1 cellular context compared by ENCODE assay signal in genomic region chr4:153448003-153448731, GRCh38.
TF ChIP-seq lines count a peak whose summit lies in the region.

No MANE protein-coding gene starts in this region.

TF ChIP-seq in HEK293, 187 proteins besides CTCF, POLR2A, EP300 and RAD21 (continued from another document and continues in another):
- TF ChIP-seq ZNF692 (tag by site-specific recombination; IDR thresholded peaks at IDR 0.05) (no peak), ZNF426 (tag by site-specific recombination; IDR thresholded peaks at IDR 0.05) (no peak), ZNF211 (tag by site-specific recombination; IDR thresholded peaks at IDR 0.05; ENCODE audit: low read depth) (no peak), ZBTB17 (tag by site-specific recombination; IDR thresholded peaks at IDR 0.05) (0 out of 2 replicates have a peak, but pooled peaks have one; percentile 11), ZNF184 (tag by site-specific recombination; IDR thresholded peaks at IDR 0.05) (no peak), ZBTB20 (tag by site-specific recombination; IDR thresholded peaks at IDR 0.05) (peak; percentile 24; the same call in 1 of the 2 replicates), ZNF600 (tag by site-specific recombination; IDR thresholded peaks at IDR 0.05) (peak; percentile 71; the same call in 1 of the 2 replicates), ZNF138 (tag by site-specific recombination; IDR thresholded peaks at IDR 0.05; ENCODE audit: borderline replicate concordance) (no peak), GLI2 (tag by site-specific recombination; IDR thresholded peaks at IDR 0.05; ENCODE audit: borderline replicate concordance, low read depth) (peak; percentile 56; the same call in 1 of the 2 replicates), ZNF148 (tag by site-specific recombination; IDR thresholded peaks at IDR 0.05; ENCODE audit: borderline replicate concordance) (no peak), ZNF292 (tag by site-specific recombination; IDR thresholded peaks at IDR 0.05; ENCODE audit: borderline replicate concordance, low read depth) (no peak), ZNF155 (tag by site-specific recombination; IDR thresholded peaks at IDR 0.05) (no peak), ZNF24 (tag by site-specific recombination; IDR thresholded peaks at IDR 0.05) (0 out of 2 replicates have a peak, but pooled peaks have one; percentile 16), ZNF16 (tag by site-specific recombination; IDR thresholded peaks at IDR 0.05; ENCODE audit: low read depth) (no peak), ZNF335 (tag by site-specific recombination; conservative IDR thresholded peaks at IDR 0.05) (peak; percentile 50), ZNF621 (tag by site-specific recombination; IDR thresholded peaks at IDR 0.05) (no peak), ZBTB49 (tag by site-specific recombination; IDR thresholded peaks at IDR 0.05; ENCODE audit: low read depth) (no peak), ZNF341 (tag by site-specific recombination; IDR thresholded peaks at IDR 0.05; ENCODE audit: low read depth) (no peak), ZNF555 (tag by site-specific recombination; conservative IDR thresholded peaks at IDR 0.05) (no peak), ZFP69B (tag by site-specific recombination; IDR thresholded peaks at IDR 0.05) (no peak), OSR2 (tag by site-specific recombination; IDR thresholded peaks at IDR 0.05) (peak; percentile 83), TRIM28 (IDR thresholded peaks at IDR 0.05; ENCODE audit: borderline replicate concordance, low read length) (peak; percentile 69), HOXD13 (CRISPR knock-in tag; IDR thresholded peaks at IDR 0.05; ENCODE audit: borderline replicate concordance) (no peak), ZBTB44 (tag by site-specific recombination; IDR thresholded peaks at IDR 0.05) (0 out of 2 replicates have a peak, but pooled peaks have one; percentile 0), GLIS1 (tag by site-specific recombination; IDR thresholded peaks at IDR 0.05) (0 out of 2 replicates have a peak, but pooled peaks have one; percentile 13), ZBTB10 (tag by site-specific recombination; IDR thresholded peaks at IDR 0.05) (no peak), ZFP41 (tag by site-specific recombination; IDR thresholded peaks at IDR 0.05; ENCODE audit: borderline replicate concordance) (no peak), OVOL3 (tag by site-specific recombination; IDR thresholded peaks at IDR 0.05) (0 out of 2 replicates have a peak, but pooled peaks have one; percentile 39), ZNF202 (tag by site-specific recombination; IDR thresholded peaks at IDR 0.05; ENCODE audit: borderline replicate concordance) (no peak), REPIN1 (tag by site-specific recombination; IDR thresholded peaks at IDR 0.05; ENCODE audit: low read depth) (no peak), ZNF654 (tag by site-specific recombination; IDR thresholded peaks at IDR 0.05; ENCODE audit: low read depth) (no peak), ZFHX2 (tag by site-specific recombination; conservative IDR thresholded peaks at IDR 0.05) (no peak), ZNF26 (tag by site-specific recombination; IDR thresholded peaks at IDR 0.05) (no peak), MZF1 (tag by site-specific recombination; IDR thresholded peaks at IDR 0.05; ENCODE audit: borderline replicate concordance) (no peak), INSM2 (tag by site-specific recombination; IDR thresholded peaks at IDR 0.05) (peak; percentile 77; the same call in 1 of the 2 replicates), ZNF404 (tag by site-specific recombination; IDR thresholded peaks at IDR 0.05) (no peak), ZNF416 (tag by site-specific recombination; IDR thresholded peaks at IDR 0.05) (no peak), PRDM10 (tag by site-specific recombination; IDR thresholded peaks at IDR 0.05) (peak; percentile 80), EGR2 (tag by site-specific recombination; IDR thresholded peaks at IDR 0.05; ENCODE audit: low read depth) (no peak), TCF7L2 (IDR thresholded peaks at IDR 0.05; ENCODE audit: borderline replicate concordance, low read depth, low read length) (no peak), ZNF704 (tag by site-specific recombination; IDR thresholded peaks at IDR 0.05) (no peak)
